In the genomic region with DNA sequence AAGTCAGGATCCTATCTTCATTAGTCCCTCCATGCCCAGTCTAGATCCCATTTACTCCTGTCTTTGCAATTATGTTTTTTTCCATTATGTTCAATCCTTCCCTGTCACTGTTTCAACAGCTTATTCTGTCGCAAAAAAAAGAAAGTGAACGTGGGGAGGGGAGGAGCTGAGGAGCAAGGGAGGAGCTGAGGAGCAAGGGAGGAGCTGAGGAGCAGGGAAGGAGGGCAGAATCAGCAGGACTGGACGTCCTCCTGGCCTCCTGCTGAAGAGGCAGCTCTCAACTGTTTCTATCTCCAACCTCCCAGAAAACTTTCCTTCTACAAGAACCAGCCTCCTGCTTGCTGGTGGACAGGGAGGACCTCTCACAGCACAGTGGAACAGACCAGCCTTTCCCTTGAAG, we compare ENCODE assay signal across 22 cellular contexts. TPM values are rescaled to one million over a fixed set of nuclear protein-coding genes. Genes with fewer than 3 reads are reported as not detected.
DNase-seq lines count a peak whose midpoint lies in the region; ATAC-seq and TF ChIP-seq lines count a peak whose summit lies in the region.
"Had no signal": no experiment of that assay in that cellular context is flagged by ENCODE, and none has a peak within 500 bp of the region (broad histone marks: within the 10 kb centered on the region; RNA-seq: fewer than 3 reads in every experiment).

No MANE protein-coding gene starts in this region.

- no peak overlapping the region for H3K4me3 Mint-ChIP-seq in T-helper 17 cell
- H3K4me3 Mint-ChIP-seq: activated CD4-positive, alpha-beta T cell treated with anti-CD3 and anti-CD28 coated beads, Interleukin-2, amount 10 ng/mL, durations not matched to agents 24 days and 14 days; naive thymus-derived CD4-positive, alpha-beta T cell; stimulated activated naive CD8-positive, alpha-beta T cell treated with anti-CD3 and anti-CD28 coated beads, Interleukin-15, Interleukin-2, amounts not matched to agents 100 ng/mL and 50 ng/mL, for 24 hours had no signal

- peaks cover 25% of the 10 kb centered on the region for H3K4me1 Mint-ChIP-seq in T-helper 17 cell

- peak overlapping the region; percentile 82 for H3K27ac Mint-ChIP-seq in T-helper 17 cell
- H3K27ac Mint-ChIP-seq: activated CD4-positive, alpha-beta T cell treated with anti-CD3 and anti-CD28 coated beads, Interleukin-2, amount 10 ng/mL, durations not matched to agents 24 days and 14 days; stimulated activated naive CD8-positive, alpha-beta T cell treated with anti-CD3 and anti-CD28 coated beads, Interleukin-15, Interleukin-2, amounts not matched to agents 100 ng/mL and 50 ng/mL, for 24 hours had no signal

- H3K4me3 ChIP-seq in neutrophil (ENCODE audit: low read depth in 1 of 2, low read length in 1 of 2): no peak overlapping the region
- H3K4me3 ChIP-seq: HAP-1, hepatocyte, transverse colon had no signal

- H3K27me3 ChIP-seq in neutrophil: no peaks in the 10 kb centered on the region
- H3K27me3 ChIP-seq: hepatocyte, transverse colon had no signal

- H3K4me1 ChIP-seq in neutrophil (ENCODE audit: control insufficient read depth in 1 of 2, insufficient read depth in 1 of 2, low read depth in 1 of 2, low read length in 1 of 2): peaks cover 9 to 14% of the 10 kb centered on the region in 2 experiments

- ATAC-seq in T-helper 17 cell: no peak
- ATAC-seq: naive thymus-derived CD4-positive, alpha-beta T cell had no signal

- peak; percentile 12 for DNase-seq in ELR (ENCODE audit: low read depth)
- DNase-seq in T-helper 17 cell: no peak
- peak; percentile 27 for DNase-seq in fibroblast of gingiva (ENCODE audit: low read depth)
- no peak for DNase-seq in NCI-H510A treated with DMSO at 0.1 percent for 48 hours (lab: John Stamatoyannopoulos, UW)
- DNase-seq in NCI-H1092 treated with DMSO at 0.1 percent for 48 hours (lab: John Stamatoyannopoulos, UW): no peak
- DNase-seq in T1000 (lab: John Stamatoyannopoulos, UW): no peak
- DNase-seq: activated CD4-positive, alpha-beta T cell treated with anti-CD3 and anti-CD28 coated beads, Interleukin-2, amount 10 ng/mL, durations not matched to agents 24 days and 14 days; activated CD8-positive, alpha-beta memory T cell treated with anti-CD3 and anti-CD28 coated beads, Interleukin-2, amount 50 U/mL, for 48 hours; anterior cingulate cortex; cerebellar nuclear complex; effector CD8-positive, alpha-beta T cell; IMR-90; naive thymus-derived CD4-positive, alpha-beta T cell; NCI-H1930; NCI-H524 treated with DMSO at 0.1 percent for 48 hours; stimulated activated CD4-positive, alpha-beta T cell treated with anti-CD3 and anti-CD28 coated beads, Interleukin-2, amount 100 ng/mL, for 24 hours; transverse colon had no signal

- H3K27ac ChIP-seq in neutrophil: peak overlapping the region; percentile 33
- H3K27ac ChIP-seq: hepatocyte, HL-60, transverse colon had no signal

- no peaks in the 10 kb centered on the region for H3K27me3 Mint-ChIP-seq in T-helper 17 cell
- H3K27me3 Mint-ChIP-seq: activated CD4-positive, alpha-beta T cell treated with anti-CD3 and anti-CD28 coated beads, Interleukin-2, amount 10 ng/mL, durations not matched to agents 24 days and 14 days; naive thymus-derived CD4-positive, alpha-beta T cell; stimulated activated naive CD8-positive, alpha-beta T cell treated with anti-CD3 and anti-CD28 coated beads, Interleukin-15, Interleukin-2, amounts not matched to agents 100 ng/mL and 50 ng/mL, for 24 hours had no signal

- peaks cover 2% of the 10 kb centered on the region for H3K36me3 Mint-ChIP-seq in T-helper 17 cell (ENCODE audit: low read depth)

- H3K36me3 ChIP-seq in neutrophil: peaks cover 34% of the 10 kb centered on the region

- no peak for TF ChIP-seq CTCF in neutrophil (IDR thresholded peaks at IDR 0.05)

- H3K9me3 ChIP-seq in T-helper 17 cell (ENCODE audit: control insufficient read depth, low read length, poor library complexity, severe bottlenecking) (no peaks in the 10 kb centered on the region), neutrophil (no peaks in the 10 kb centered on the region)
- H3K9me3 ChIP-seq: HAP-1, transverse colon had no signal

RNA-seq across cellular contexts. Expression of a gene that starts 26.0 kb away (rescaled TPM):
- total RNA-seq in T-helper 17 cell: 10 to 100 TPM; 59.4 to 72.9 TPM

Comparison
In these comparisons a context has a peak if more than half of its experiments do, and no peak if none do; other contexts are left out.
1. DNase-seq: peak in ELR (single experiment) and fibroblast of gingiva (single experiment); none in T-helper 17 cell (0 of 3), NCI-H510A treated with DMSO at 0.1 percent for 48 hours (single experiment), NCI-H1092 treated with DMSO at 0.1 percent for 48 hours (single experiment) and T1000 (single experiment).